13 cellular contexts compared by ENCODE assay signal in the genomic region with DNA sequence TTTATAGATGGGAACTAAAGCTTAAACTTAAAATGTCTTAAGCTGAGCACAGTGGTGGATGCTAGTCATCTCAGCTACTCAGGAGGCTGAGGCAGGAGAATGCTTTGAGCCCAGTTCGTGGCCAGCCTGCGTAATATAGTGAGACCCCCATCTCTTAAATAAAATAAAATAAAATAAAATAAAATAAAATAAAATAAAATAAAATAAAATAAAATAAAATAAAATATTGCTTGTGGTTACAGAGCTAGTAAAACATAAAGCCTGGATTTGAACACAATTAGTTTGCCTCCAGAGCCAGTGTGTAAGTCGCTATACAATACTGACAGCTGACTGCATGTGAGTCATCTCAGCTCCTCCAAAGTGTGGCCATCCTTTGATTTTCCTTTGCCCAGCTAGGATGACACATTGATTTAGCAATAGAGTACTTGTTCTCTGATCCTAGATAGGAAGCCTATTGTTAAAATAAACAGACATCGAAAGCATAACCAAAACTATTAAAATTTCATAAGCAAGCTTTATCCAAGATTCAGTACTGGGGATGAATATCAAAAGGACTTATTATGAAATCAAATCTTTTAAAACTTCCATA. TPM values are rescaled to one million over a fixed set of nuclear protein-coding genes. Genes with fewer than 3 reads are reported as not detected.
DNase-seq lines count a peak whose midpoint lies in the region; ATAC-seq, FAIRE-seq and TF ChIP-seq lines count a peak whose summit lies in the region.
"Had no signal": no experiment of that assay in that cellular context is flagged by ENCODE, and none has a peak within 500 bp of the region (broad histone marks: within the 10 kb centered on the region; RNA-seq: fewer than 3 reads in every experiment).

No MANE protein-coding gene starts in this region.

- H4K20me1 ChIP-seq in astrocyte (ENCODE audit: insufficient read depth, low read length) = no peaks in the 10 kb centered on the region

- peak; percentile 62 for FAIRE-seq in astrocyte (lab: Jason Lieb, UNC)

- H3K9me3 ChIP-seq in astrocyte (ENCODE audit: insufficient read depth, low read depth, low read length) = no peaks in the 10 kb centered on the region

- H3K36me3 Mint-ChIP-seq in astrocyte (ENCODE audit: low read depth, unreplicated experiment) (no peaks in the 10 kb centered on the region), mesothelial cell of epicardium (no peaks in the 10 kb centered on the region)

- H3K27me3 Mint-ChIP-seq in astrocyte (ENCODE audit: low read depth, unreplicated experiment) = no peaks in the 10 kb centered on the region
- H3K27me3 Mint-ChIP-seq in mesothelial cell of epicardium (ENCODE audit: low read depth) = no peaks in the 10 kb centered on the region
- H3K27me3 Mint-ChIP-seq: B cell had no signal

- H3K79me2 ChIP-seq in astrocyte (ENCODE audit: insufficient read depth, low read length) = no peaks in the 10 kb centered on the region

- no peak overlapping the region for H2AFZ ChIP-seq in astrocyte (ENCODE audit: low read depth, low read length)

- H3K9me3 Mint-ChIP-seq in astrocyte (ENCODE audit: unreplicated experiment) (peaks cover 1% of the 10 kb centered on the region), mesothelial cell of epicardium (no peaks in the 10 kb centered on the region)
- H3K9me3 Mint-ChIP-seq: nephron progenitor cell had no signal

- H3K27ac ChIP-seq in astrocyte (ENCODE audit: low read depth, low read length) = peak overlapping the region; percentile 41

- H3K9ac ChIP-seq in astrocyte (ENCODE audit: low read length) = no peak overlapping the region

- DNase-seq in A172 (ENCODE audit: low spot score) = peak; percentile 92
- peak; percentile 83 for DNase-seq in HS-5 (ENCODE audit: low read depth)
- peak; percentile 88 for DNase-seq in astrocyte (ENCODE audit: low read depth)
- DNase-seq in globus pallidus (ENCODE audit: low spot score) = peak; percentile 19
- no peak for DNase-seq in mesothelial cell of epicardium (ENCODE audit: low spot score in 2 of 2, unreplicated experiment in 2 of 2)
- no peak for DNase-seq in inferior parietal cortex (ENCODE audit: extremely low spot score)
- DNase-seq: activated CD4-positive, alpha-beta T cell treated with anti-CD3 and anti-CD28 coated beads, Interleukin-2, amount 50 U/mL, for 4 hours; GOT3; nephron progenitor cell; stimulated activated CD4-positive, alpha-beta T cell treated with anti-CD3 and anti-CD28 coated beads, Interleukin-15, amount 100 ng/mL, for 24 hours had no signal

- H3K27me3 ChIP-seq in astrocyte (ENCODE audit: insufficient read depth, low read length) = no peaks in the 10 kb centered on the region

- ATAC-seq in HG03520 (IDR thresholded peaks at IDR 0.05; ENCODE audit: unreplicated experiment) (no peak), HG03354 (IDR thresholded peaks at IDR 0.05; ENCODE audit: poor library complexity, severe bottlenecking, unreplicated experiment) (no peak)

- no peaks in the 10 kb centered on the region for H3K36me3 ChIP-seq in astrocyte (ENCODE audit: insufficient read depth, low read length)

- H3K4me3 Mint-ChIP-seq in astrocyte (ENCODE audit: unreplicated experiment) (no peak overlapping the region), mesothelial cell of epicardium (no peak overlapping the region)
- H3K4me3 Mint-ChIP-seq: B cell, nephron progenitor cell had no signal

- H3K4me2 ChIP-seq in astrocyte (ENCODE audit: low read length) = peak overlapping the region; percentile 49

- H3K27ac Mint-ChIP-seq in astrocyte (ENCODE audit: unreplicated experiment) = no peak overlapping the region
- H3K27ac Mint-ChIP-seq in mesothelial cell of epicardium = no peak overlapping the region
- H3K27ac Mint-ChIP-seq: B cell, nephron progenitor cell had no signal

- H3K4me1 Mint-ChIP-seq in astrocyte (ENCODE audit: low read depth, unreplicated experiment) (peaks cover 24% of the 10 kb centered on the region), mesothelial cell of epicardium (peaks cover 15% of the 10 kb centered on the region)
- H3K4me1 Mint-ChIP-seq: B cell, nephron progenitor cell had no signal

- peaks cover 24% of the 10 kb centered on the region for H3K4me1 ChIP-seq in astrocyte (ENCODE audit: insufficient read depth, low read length)

- H3K4me3 ChIP-seq in astrocyte (ENCODE audit: insufficient read depth, low read depth, low read length) = no peak overlapping the region

- no peak for TF ChIP-seq CTCF in astrocyte (IDR thresholded peaks at IDR 0.05; ENCODE audit: insufficient read depth, low read depth, low read length)
- no peak for TF ChIP-seq CTCF in mesothelial cell of epicardium (IDR thresholded peaks at IDR 0.05; ENCODE audit: unreplicated experiment)

RNA-seq across cellular contexts. Expression of a gene that starts 21.0 kb away (rescaled TPM):
- 308 and 485 TPM in 2 replicates for total RNA-seq in A172 (2014; rRNA removed; shearing (Covaris generic))
- total RNA-seq in astrocyte (197 and 198 TPM in 2 replicates), mesothelial cell of epicardium (161 to 169 TPM (median 165 TPM) in 3 replicates)
- total RNA-seq: B cell had no signal

Comparison
In these comparisons a context has a peak if more than half of its experiments do, and no peak if none do; other contexts are left out.
1. DNase-seq: peak in A172 (single experiment), HS-5 (single experiment), astrocyte (single experiment) and globus pallidus (single experiment); none in mesothelial cell of epicardium (0 of 2) and inferior parietal cortex (single experiment).